In genomic region chr10:73647875-73648228, GRCh38 we compare ENCODE assay signal across 10 cellular contexts. TPM values are rescaled to one million over a fixed set of nuclear protein-coding genes. Genes with fewer than 3 reads are reported as not detected.
DNase-seq lines count a peak whose midpoint lies in the region; ATAC-seq and TF ChIP-seq lines count a peak whose summit lies in the region.
"Had no signal": no experiment of that assay in that cellular context is flagged by ENCODE, and none has a peak within 500 bp of the region (broad histone marks: within the 10 kb centered on the region; RNA-seq: fewer than 3 reads in every experiment).

No MANE protein-coding gene starts in this region.

- H3K27ac ChIP-seq in cardiac muscle cell (peak overlapping the region; percentile 100), ectodermal cell (ENCODE audit: insufficient read depth, low read depth, low read length, poor library complexity, severe bottlenecking) (no peak overlapping the region), muscle layer of duodenum (ENCODE audit: low read length) (no peak overlapping the region), uterus (peak overlapping the region; percentile 56 to 63)

- no peak overlapping the region for H3K4me3 ChIP-seq in cardiac muscle cell
- H3K4me3 ChIP-seq in ectodermal cell (ENCODE audit: insufficient read depth, low read depth, low read length), result peak overlapping the region; percentile 31
- H3K4me3 ChIP-seq in muscle layer of duodenum (ENCODE audit: low read depth in 1 of 2, low read length in 2 of 2), result peak overlapping the region; percentile 68 to 93
- peak overlapping the region; percentile 58 to 73 for H3K4me3 ChIP-seq in uterus

- no peak for TF ChIP-seq CTCF in cardiac muscle cell (IDR thresholded peaks at IDR 0.05; ENCODE audit: low read depth, low read length)
- TF ChIP-seq CTCF in uterus (IDR thresholded peaks at IDR 0.05), result no peak

- no peak for DNase-seq in cardiac muscle cell (ENCODE audit: low read depth in 1 of 2, low spot score in 1 of 2)
- no peak for DNase-seq in Right ventricle myocardium inferior (ENCODE audit: missing footprints)
- no peak for DNase-seq in uterus
- DNase-seq in HuH-7.5 (ENCODE audit: low spot score), result no peak
- DNase-seq in SKM-1 (lab: John Stamatoyannopoulos, UW; ENCODE audit: unreplicated experiment), result no peak
- DNase-seq: OCI-M1 had no signal

- no peak for ATAC-seq in Right ventricle myocardium inferior
- ATAC-seq in HG03159 (IDR thresholded peaks at IDR 0.05; ENCODE audit: unreplicated experiment), result no peak

- no peak for TF ChIP-seq POLR2A in uterus (IDR thresholded peaks at IDR 0.05)

- intact Hi-C loops in Right ventricle myocardium inferior (cut with DNase I), result loop anchor here (5.0 kb wide), 1 partner anchor 94 kb away; the partner anchor contains the start of gene SEC24C
- intact Hi-C loops in uterus (cut with DNase I; ENCODE audit: low total_unique reads), result no loop called here

- H3K4me1 ChIP-seq in cardiac muscle cell (ENCODE audit: low read depth) (peaks cover 51% of the 10 kb centered on the region), ectodermal cell (ENCODE audit: control insufficient read depth, insufficient read depth, low read length) (peaks cover 15% of the 10 kb centered on the region), muscle layer of duodenum (ENCODE audit: control insufficient read depth in 1 of 2, insufficient read depth in 2 of 2, low read length in 2 of 2) (peaks cover 0 to 17% of the 10 kb centered on the region in 2 donors), uterus (peaks cover 0 to 2% of the 10 kb centered on the region in 2 donors)

- WGBS in ectodermal cell, 2 experiments, result 77 to 80% methylated on average over 18 of the region's 18 CpGs

- H3K27me3 ChIP-seq in cardiac muscle cell, result no peaks in the 10 kb centered on the region
- H3K27me3 ChIP-seq in ectodermal cell (ENCODE audit: control insufficient read depth, insufficient read depth, low read length, poor library complexity, severe bottlenecking), result no peaks in the 10 kb centered on the region
- no peaks in the 10 kb centered on the region for H3K27me3 ChIP-seq in muscle layer of duodenum (ENCODE audit: low read depth, low read length)
- H3K27me3 ChIP-seq in uterus, result no peaks in the 10 kb centered on the region

- no peaks in the 10 kb centered on the region for H3K36me3 ChIP-seq in cardiac muscle cell
- H3K36me3 ChIP-seq in ectodermal cell (ENCODE audit: control insufficient read depth, insufficient read depth, low read length), result no peaks in the 10 kb centered on the region
- H3K36me3 ChIP-seq in muscle layer of duodenum (ENCODE audit: control insufficient read depth in 1 of 2, insufficient read depth in 2 of 2, low read length in 2 of 2), result no peaks in the 10 kb centered on the region
- H3K36me3 ChIP-seq in uterus, result no peaks in the 10 kb centered on the region

- H3K9me3 ChIP-seq in cardiac muscle cell (ENCODE audit: low read depth), result no peaks in the 10 kb centered on the region
- no peaks in the 10 kb centered on the region for H3K9me3 ChIP-seq in ectodermal cell (ENCODE audit: control insufficient read depth, low read length)
- no peaks in the 10 kb centered on the region for H3K9me3 ChIP-seq in muscle layer of duodenum (ENCODE audit: control insufficient read depth in 1 of 2, low read length in 2 of 2)
- H3K9me3 ChIP-seq in uterus, result no peaks in the 10 kb centered on the region

RNA-seq across cellular contexts. Expression of gene MYOZ1, which starts 6.6 kb away (rescaled TPM):
- total RNA-seq in cardiac muscle cell (13.6 and 16.2 TPM in 2 replicates), Right ventricle myocardium inferior (0.51 TPM), uterus (1 to 10 TPM in 2 of 4 donors, not detected in 2; 1.6 to 1.7 TPM)
- polyA plus RNA-seq in cardiac muscle cell, result 11.7 and 17.0 TPM in 2 replicates
- 1.3 TPM for polyA plus RNA-seq in ectodermal cell (2013, experiment 1 of 4)
- 1.7 TPM for polyA plus RNA-seq in ectodermal cell (2013, experiment 2 of 4)
- polyA plus RNA-seq in ectodermal cell (2013, experiment 3 of 4), result 1.1 TPM
- polyA plus RNA-seq in ectodermal cell (2013, experiment 4 of 4), result 1.1 TPM
- total RNA-seq: Daoy had no signal

RNA-seq across cellular contexts. Expression of gene SYNPO2L, which starts 8.0 kb away (rescaled TPM):
- 12.1 and 13.6 TPM in 2 replicates for total RNA-seq in cardiac muscle cell
- 19.3 and 33.6 TPM in 2 replicates for polyA plus RNA-seq in cardiac muscle cell
- total RNA-seq in Right ventricle myocardium inferior, result 232 TPM
- polyA plus RNA-seq in ectodermal cell (2013, experiment 1 of 4), result not detected
- polyA plus RNA-seq in ectodermal cell (2013, experiment 2 of 4), result 0.14 TPM
- polyA plus RNA-seq in ectodermal cell (2013, experiment 3 of 4), result 0.11 TPM
- polyA plus RNA-seq in ectodermal cell (2013, experiment 4 of 4), result not detected
- total RNA-seq in uterus, result under 1 TPM in 1 of 4 donors, not detected in 3; 0.37 TPM
- total RNA-seq: Daoy had no signal

RNA-seq across cellular contexts. Expression of gene AGAP5, which starts 50.1 kb away (rescaled TPM):
- total RNA-seq in cardiac muscle cell (3.7 and 7.3 TPM in 2 replicates), Right ventricle myocardium inferior (2.6 TPM), uterus (10 to 100 TPM in 1 of 4 donors, 1 to 10 TPM in 2, under 1 TPM in 1; 0.77 to 11.2 (median 3.7) TPM)
- 3.1 and 5.3 TPM in 2 replicates for polyA plus RNA-seq in cardiac muscle cell
- polyA plus RNA-seq in ectodermal cell (2013, experiment 1 of 4), result 11.3 TPM
- 11.5 TPM for polyA plus RNA-seq in ectodermal cell (2013, experiment 2 of 4)
- polyA plus RNA-seq in ectodermal cell (2013, experiment 3 of 4), result 4.6 TPM
- polyA plus RNA-seq in ectodermal cell (2013, experiment 4 of 4), result 6.3 TPM

RNA-seq across cellular contexts. Expression of gene USP54, which starts 56.7 kb away (rescaled TPM):
- total RNA-seq in cardiac muscle cell (9.4 and 12.4 TPM in 2 replicates), Right ventricle myocardium inferior (29.7 TPM), uterus (10 to 100 TPM; 10.6 to 73.7 (median 40.5) TPM)
- 9.6 and 10.6 TPM in 2 replicates for polyA plus RNA-seq in cardiac muscle cell
- 53.0 TPM for polyA plus RNA-seq in ectodermal cell (2013, experiment 1 of 4)
- 60.3 TPM for polyA plus RNA-seq in ectodermal cell (2013, experiment 2 of 4)
- polyA plus RNA-seq in ectodermal cell (2013, experiment 3 of 4), result 36.2 TPM
- 39.2 TPM for polyA plus RNA-seq in ectodermal cell (2013, experiment 4 of 4)

Comparison
In these comparisons a context has a peak if more than half of its experiments do, and no peak if none do; other contexts are left out.
1. RNA of gene SYNPO2L, which starts 8.0 kb away (total RNA-seq): 232 TPM in Right ventricle myocardium inferior (single experiment); 12.1 to 13.6 TPM in cardiac muscle cell and 0.37 TPM in uterus; every median in the first group is over 10 times any median in the second.
2. H3K27ac ChIP-seq: peak in cardiac muscle cell (single experiment) and uterus (2 of 2); none in ectodermal cell (single experiment) and muscle layer of duodenum (single experiment).